1 cellular context compared by ENCODE assay signal in genomic region chr16:55328611-55329569, GRCh38.
TF ChIP-seq lines count a peak whose summit lies in the region.

No MANE protein-coding gene starts in this region.

TF ChIP-seq in HepG2, 621 proteins besides CTCF, POLR2A, EP300 and RAD21:
- no peak for TF ChIP-seq BATF2 (CRISPR knock-in tag; IDR thresholded peaks at IDR 0.05)
- TF ChIP-seq CREB3 (CRISPR knock-in tag; IDR thresholded peaks at IDR 0.05), result no peak
- TF ChIP-seq ADNP (CRISPR knock-in tag; IDR thresholded peaks at IDR 0.05), result no peak
- no peak for TF ChIP-seq ZNF253 (CRISPR knock-in tag; IDR thresholded peaks at IDR 0.05; ENCODE audit: borderline replicate concordance)
- no peak for TF ChIP-seq ZNF839 (CRISPR knock-in tag; IDR thresholded peaks at IDR 0.05; ENCODE audit: borderline replicate concordance)
- no peak for TF ChIP-seq ZBTB1 (CRISPR knock-in tag; IDR thresholded peaks at IDR 0.05; ENCODE audit: borderline replicate concordance)
- TF ChIP-seq MAX (IDR thresholded peaks at IDR 0.05), result no peak
- no peak for TF ChIP-seq ZIK1 (CRISPR knock-in tag; IDR thresholded peaks at IDR 0.05; ENCODE audit: borderline replicate concordance, low read depth)
- no peak for TF ChIP-seq JUNB (CRISPR knock-in tag; IDR thresholded peaks at IDR 0.05; ENCODE audit: borderline replicate concordance)
- TF ChIP-seq ZNF558 (CRISPR knock-in tag; IDR thresholded peaks at IDR 0.05; ENCODE audit: borderline replicate concordance), result no peak
- no peak for TF ChIP-seq ZNF891 (CRISPR knock-in tag; IDR thresholded peaks at IDR 0.05)
- no peak for TF ChIP-seq ZNF407 (CRISPR knock-in tag; IDR thresholded peaks at IDR 0.05; ENCODE audit: not compliant biosample characterization)
- no peak for TF ChIP-seq ZNF790 (CRISPR knock-in tag; IDR thresholded peaks at IDR 0.05; ENCODE audit: borderline replicate concordance)
- TF ChIP-seq IRX3 (CRISPR knock-in tag; IDR thresholded peaks at IDR 0.05; ENCODE audit: borderline replicate concordance, low read depth), result no peak
- no peak for TF ChIP-seq ZFP37 (CRISPR knock-in tag; IDR thresholded peaks at IDR 0.05; ENCODE audit: borderline replicate concordance)
- no peak for TF ChIP-seq CBX2 (IDR thresholded peaks at IDR 0.05; ENCODE audit: low read depth, low read length)
- no peak for TF ChIP-seq CBX2 (CRISPR knock-in tag; IDR thresholded peaks at IDR 0.05; ENCODE audit: low read depth)
- TF ChIP-seq ZNF883 (CRISPR knock-in tag; IDR thresholded peaks at IDR 0.05; ENCODE audit: not compliant biosample characterization), result no peak
- TF ChIP-seq ZNF607 (CRISPR knock-in tag; IDR thresholded peaks at IDR 0.05; ENCODE audit: borderline replicate concordance), result no peak
- TF ChIP-seq NPAS2 (CRISPR knock-in tag; IDR thresholded peaks at IDR 0.05; ENCODE audit: borderline replicate concordance), result no peak
